1 cellular context compared by ENCODE assay signal in the genomic region with DNA sequence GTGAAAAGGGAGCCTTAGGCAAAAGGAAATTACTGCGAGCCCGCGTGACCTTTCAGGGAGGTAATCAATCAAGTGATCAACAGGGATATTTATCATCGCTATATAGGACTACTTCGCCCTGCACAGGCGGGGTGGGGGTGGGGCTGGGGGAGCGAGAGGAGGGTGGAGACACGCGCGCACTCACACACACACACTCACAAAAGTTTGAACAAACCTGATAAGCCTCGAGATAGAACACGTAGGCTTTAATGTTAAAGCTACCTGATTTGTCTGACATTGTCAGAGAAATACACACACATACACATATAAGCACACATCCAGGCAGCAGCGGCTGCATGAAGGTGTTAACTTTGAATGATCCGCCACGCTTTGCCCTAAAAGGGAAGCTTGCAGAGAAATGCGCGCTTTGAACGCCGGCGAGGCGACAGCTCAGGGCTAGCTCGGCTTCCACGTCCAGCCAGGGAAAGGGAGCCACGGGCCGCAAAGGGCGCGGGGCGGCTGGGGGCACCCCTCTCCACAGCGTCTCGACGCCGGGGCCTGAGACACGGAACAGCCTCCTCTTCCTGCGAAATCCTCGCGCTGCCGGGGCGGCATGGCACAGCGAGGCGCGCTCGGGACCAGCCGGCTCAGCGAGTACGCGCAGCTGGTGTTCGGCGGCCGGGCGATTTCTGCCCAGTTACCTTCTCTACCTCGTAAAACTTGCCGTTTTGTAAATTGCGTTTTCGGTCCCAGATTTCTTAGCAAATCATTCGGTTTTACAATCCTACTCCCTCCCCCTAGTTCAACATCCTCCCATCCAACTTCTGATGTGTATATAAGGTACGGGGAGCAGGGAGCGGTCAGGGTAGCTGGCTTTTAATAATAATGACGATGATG.
A peak's percentile ranks its signal among the peaks of the same experiment; 100 is the strongest.
TF ChIP-seq lines count a peak whose summit lies in the region.

No MANE protein-coding gene starts in this region.

TF ChIP-seq in H1, 55 proteins besides CTCF, POLR2A, EP300 and RAD21 (continued from another document):
- TF ChIP-seq, protein P1, sequence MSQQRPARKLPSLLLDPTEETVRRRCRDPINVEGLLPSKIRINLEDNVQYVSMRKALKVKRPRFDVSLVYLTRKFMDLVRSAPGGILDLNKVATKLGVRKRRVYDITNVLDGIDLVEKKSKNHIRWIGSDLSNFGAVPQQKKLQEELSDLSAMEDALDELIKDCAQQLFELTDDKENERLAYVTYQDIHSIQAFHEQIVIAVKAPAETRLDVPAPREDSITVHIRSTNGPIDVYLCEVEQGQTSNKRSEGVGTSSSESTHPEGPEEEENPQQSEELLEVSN (IDR thresholded peaks at IDR 0.05) = peak; percentile 90
- TF ChIP-seq EZH2 (IDR thresholded peaks at IDR 0.05; ENCODE audit: low read depth, low read length, severe bottlenecking) (peak; percentile 86), NRF1 (IDR thresholded peaks at IDR 0.05; ENCODE audit: low read depth, low read length) (no peak), SP4 (IDR thresholded peaks at IDR 0.05; ENCODE audit: low read length) (no peak), SUZ12 (IDR thresholded peaks at IDR 0.05; ENCODE audit: low read length) (peak; percentile 84), RNF2 (IDR thresholded peaks at IDR 0.05; ENCODE audit: borderline replicate concordance, low read depth, low read length, missing control alignments, poor library complexity, severe bottlenecking) (peak; percentile 63), SRF (IDR thresholded peaks at IDR 0.05; ENCODE audit: low read depth, low read length) (no peak), PHF8 (conservative IDR thresholded peaks at IDR 0.05; ENCODE audit: low read depth, low read length) (no peak), SIRT6 (IDR thresholded peaks at IDR 0.05; ENCODE audit: low read length) (no peak), FOSL1 (IDR thresholded peaks at IDR 0.05; ENCODE audit: insufficient read depth, low read depth, low read length) (no peak), CTBP2 (IDR thresholded peaks at IDR 0.05; ENCODE audit: borderline replicate concordance, insufficient read depth, insufficient read length, low read length) (no peak)
- TF ChIP-seq, protein P2, sequence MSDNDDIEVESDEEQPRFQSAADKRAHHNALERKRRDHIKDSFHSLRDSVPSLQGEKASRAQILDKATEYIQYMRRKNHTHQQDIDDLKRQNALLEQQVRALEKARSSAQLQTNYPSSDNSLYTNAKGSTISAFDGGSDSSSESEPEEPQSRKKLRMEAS (IDR thresholded peaks at IDR 0.05) = peak; percentile 92
